16 cellular contexts compared by ENCODE assay signal in the genomic region with DNA sequence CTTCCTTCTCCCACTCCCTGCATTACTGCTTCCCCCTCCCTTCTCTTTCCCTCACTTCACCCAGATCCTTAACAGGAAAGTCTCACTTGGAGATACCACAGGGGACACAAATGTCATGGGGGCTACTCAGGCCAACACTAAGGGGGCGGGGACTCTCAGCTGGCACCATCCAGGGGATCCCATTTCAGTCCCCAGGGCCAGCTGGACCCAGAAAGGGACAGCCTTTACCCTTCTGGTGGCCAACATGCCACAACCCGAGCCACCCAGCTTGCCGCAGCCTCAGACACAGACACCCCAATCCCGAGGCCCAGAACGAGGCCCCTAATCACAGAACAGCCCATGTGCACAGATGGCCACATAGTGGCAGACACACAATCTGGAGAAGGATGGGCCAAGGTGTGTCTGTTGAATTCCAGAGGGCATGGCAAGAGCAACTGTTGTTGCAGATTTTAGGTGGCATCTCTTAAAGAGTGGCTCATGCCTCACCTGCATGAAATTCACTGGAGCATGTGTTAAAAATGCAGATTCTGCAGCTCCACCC. TPM values are rescaled to one million over a fixed set of nuclear protein-coding genes. Genes with fewer than 3 reads are reported as not detected.
DNase-seq lines count a peak whose midpoint lies in the region; ATAC-seq and TF ChIP-seq lines count a peak whose summit lies in the region.
"Had no signal": no experiment of that assay in that cellular context is flagged by ENCODE, and none has a peak within 500 bp of the region (broad histone marks: within the 10 kb centered on the region; RNA-seq: fewer than 3 reads in every experiment).

No MANE protein-coding gene starts in this region.

- peak overlapping the region; percentile 67 for H3K27ac Mint-ChIP-seq in neural crest cell (ENCODE audit: unreplicated experiment)
- H3K27ac Mint-ChIP-seq: HFFc6 had no signal

- no peak for ATAC-seq in HG03439 (IDR thresholded peaks at IDR 0.05; ENCODE audit: unreplicated experiment)
- ATAC-seq: left colon had no signal

- H3K36me3 Mint-ChIP-seq in neural crest cell (ENCODE audit: low read depth), result peaks cover 6% of the 10 kb centered on the region

- H3K9ac ChIP-seq in BLaER1 treated with 17β-estradiol and CSF1 and Interleukin-3, amounts not matched to agents 10 nM and 100 nM, result peak overlapping the region in 2 of 11 experiments; percentile 10 to 69; a peak in 2 of 22 replicates
- H3K9ac ChIP-seq: KMS-11 had no signal

- in situ Hi-C loops in G401 (cut with HindIII; ENCODE audit: low sequenced_read_pairs) (no loop called here), KBM-7 (cut with MboI; ENCODE audit: low pct_unique_long_range_greater_than_20kb, low sequenced_read_pairs) (no loop called here)

- DNase-seq in G401 (ENCODE audit: low spot score) (peak; percentile 63), cerebellar cortex (ENCODE audit: low spot score) (peak; percentile 57), neural crest cell (ENCODE audit: low read depth, low spot score) (no peak), HPDE6-E6E7 (ENCODE audit: extremely low spot score) (no peak), RPMI8226 (no peak), KBM-7 (no peak)
- DNase-seq: DMS153; effector CD4-positive, alpha-beta T cell; HFFc6; left colon; stimulated activated CD4-positive, alpha-beta T cell treated with anti-CD3 and anti-CD28 coated beads, Interleukin-15, amount 100 ng/mL, for 24 hours had no signal

- peaks cover 16 to 57% (median 38%) of the 10 kb centered on the region in 11 experiments; a peak in 21 of 22 replicates for H3K36me3 ChIP-seq in BLaER1 treated with 17β-estradiol and CSF1 and Interleukin-3, amounts not matched to agents 10 nM and 100 nM
- H3K36me3 ChIP-seq: breast epithelium, prostate gland had no signal

- TF ChIP-seq CTCF in neural crest cell (conservative IDR thresholded peaks at IDR 0.05), result no peak

- no peaks in the 10 kb centered on the region for H3K27me3 Mint-ChIP-seq in neural crest cell (ENCODE audit: low read depth)

- H3K4me1 Mint-ChIP-seq in neural crest cell, result peaks cover 32% of the 10 kb centered on the region

- no peaks in the 10 kb centered on the region for H3K9me3 ChIP-seq in BLaER1 treated with 17β-estradiol and CSF1 and Interleukin-3, amounts not matched to agents 10 nM and 100 nM (replicated peaks in 1 of 11)
- H3K9me3 ChIP-seq: breast epithelium, prostate gland had no signal

- peaks cover 9 to 29% (median 19%) of the 10 kb centered on the region in 11 experiments; a peak in 19 of 22 replicates for H4K20me1 ChIP-seq in BLaER1 treated with 17β-estradiol and CSF1 and Interleukin-3, amounts not matched to agents 10 nM and 100 nM

- no peaks in the 10 kb centered on the region for H3K9me3 Mint-ChIP-seq in neural crest cell
- H3K9me3 Mint-ChIP-seq: HFFc6 had no signal

- peaks cover 59 to 81% (median 72%) of the 10 kb centered on the region in 10 experiments for H3K4me1 ChIP-seq in BLaER1 treated with 17β-estradiol and CSF1 and Interleukin-3, amounts not matched to agents 10 nM and 100 nM

- H3K4me3 Mint-ChIP-seq in neural crest cell, result no peak overlapping the region
- H3K4me3 Mint-ChIP-seq: HFFc6 had no signal

- H3K4me3 ChIP-seq in BLaER1 treated with 17β-estradiol and CSF1 and Interleukin-3, amounts not matched to agents 10 nM and 100 nM, result no peak overlapping the region
- H3K4me3 ChIP-seq: breast epithelium, prostate gland had no signal

- no peaks in the 10 kb centered on the region for H3K27me3 ChIP-seq in BLaER1 treated with 17β-estradiol and CSF1 and Interleukin-3, amounts not matched to agents 10 nM and 100 nM
- H3K27me3 ChIP-seq: breast epithelium had no signal

- H3K27ac ChIP-seq in BLaER1 treated with 17β-estradiol and CSF1 and Interleukin-3, amounts not matched to agents 10 nM and 100 nM, result peak overlapping the region in 4 of 11 experiments; percentile 25 to 80 (median 72); a peak in 3 of 22 replicates
- H3K27ac ChIP-seq: KMS-11, prostate gland had no signal

- H3K4me2 ChIP-seq in BLaER1 treated with 17β-estradiol and CSF1 and Interleukin-3, amounts not matched to agents 10 nM and 100 nM, result peak overlapping the region; percentile 66 to 98 (median 92); a peak in 21 of 22 replicates
- H3K4me2 ChIP-seq: KMS-11 had no signal

RNA-seq across cellular contexts. Expression of a gene that starts 5.6 kb away (rescaled TPM):
- total RNA-seq in G401 (2014; rRNA removed; shearing (Covaris generic)), result 9.0 and 11.8 TPM in 2 replicates
- 25.5 and 25.7 TPM in 2 replicates for total RNA-seq in neural crest cell

RNA-seq across cellular contexts. Expression of a gene that starts 42.2 kb away (rescaled TPM):
- 124 and 143 TPM in 2 replicates for total RNA-seq in G401 (2014; rRNA removed; shearing (Covaris generic))
- 3.5 and 4.2 TPM in 2 replicates for total RNA-seq in neural crest cell

RNA-seq across cellular contexts. Expression of a gene that starts 57.3 kb away (rescaled TPM):
- 3.7 and 6.9 TPM in 2 replicates for total RNA-seq in G401 (2014; rRNA removed; shearing (Covaris generic))
- total RNA-seq in neural crest cell, result 27.6 and 35.7 TPM in 2 replicates

Comparison
In these comparisons a context has a peak if more than half of its experiments do, and no peak if none do; other contexts are left out.
1. DNase-seq: peak in G401 (single experiment) and cerebellar cortex (single experiment); none in neural crest cell (single experiment), HPDE6-E6E7 (single experiment), RPMI8226 (single experiment) and KBM-7 (single experiment).
2. RNA of a gene that starts 42.2 kb away (total RNA-seq): 124 to 143 TPM in G401; 3.5 to 4.2 TPM in neural crest cell; every median in the first group is over 10 times any median in the second.